Comparison of ENCODE assay signal across 1 cellular context in genomic region chr11:126303623-126304456, GRCh38.
TF ChIP-seq lines count a peak whose summit lies in the region.

A gene with protein sequence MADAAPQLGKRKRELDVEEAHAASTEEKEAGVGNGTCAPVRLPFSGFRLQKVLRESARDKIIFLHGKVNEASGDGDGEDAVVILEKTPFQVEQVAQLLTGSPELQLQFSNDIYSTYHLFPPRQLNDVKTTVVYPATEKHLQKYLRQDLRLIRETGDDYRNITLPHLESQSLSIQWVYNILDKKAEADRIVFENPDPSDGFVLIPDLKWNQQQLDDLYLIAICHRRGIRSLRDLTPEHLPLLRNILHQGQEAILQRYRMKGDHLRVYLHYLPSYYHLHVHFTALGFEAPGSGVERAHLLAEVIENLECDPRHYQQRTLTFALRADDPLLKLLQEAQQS (plus strand): TSS chr11:126304060. CDS start chr11:126304081, 21 bp downstream.

TF ChIP-seq in HepG2, 621 proteins besides CTCF, POLR2A, EP300 and RAD21 (continued from another document and continues in another):
- TF ChIP-seq ZNF10 (CRISPR knock-in tag; IDR thresholded peaks at IDR 0.05; ENCODE audit: borderline replicate concordance, low read depth) (no peak), AGO1 (IDR thresholded peaks at IDR 0.05; ENCODE audit: low read depth, low read length, poor library complexity, severe bottlenecking) (no peak), MED8 (CRISPR knock-in tag; IDR thresholded peaks at IDR 0.05; ENCODE audit: insufficient replicate concordance) (peak; percentile 92), SP2 (CRISPR knock-in tag; IDR thresholded peaks at IDR 0.05) (peak; percentile 56; the same call in 1 of the 2 replicates), CREB1 (IDR thresholded peaks at IDR 0.05) (no peak), CREB1 (CRISPR knock-in tag; IDR thresholded peaks at IDR 0.05) (no peak), ZNF841 (CRISPR knock-in tag; IDR thresholded peaks at IDR 0.05; ENCODE audit: borderline replicate concordance) (peak; percentile 74; the same call in 1 of the 2 replicates), ZNF577 (CRISPR knock-in tag; IDR thresholded peaks at IDR 0.05; ENCODE audit: borderline replicate concordance, low read depth) (no peak), SMYD3 (CRISPR knock-in tag; IDR thresholded peaks at IDR 0.05) (no peak), CREB3 (CRISPR knock-in tag; IDR thresholded peaks at IDR 0.05) (no peak; the same call in 1 of the 2 replicates), HDAC2 (CRISPR knock-in tag; IDR thresholded peaks at IDR 0.05) (peak; percentile 70), ZSCAN9 (CRISPR knock-in tag; IDR thresholded peaks at IDR 0.05; ENCODE audit: borderline replicate concordance) (peak; percentile 90), ZNF543 (CRISPR knock-in tag; IDR thresholded peaks at IDR 0.05) (peak; percentile 59; the same call in 1 of the 2 replicates), TBL1XR1 (IDR thresholded peaks at IDR 0.05; ENCODE audit: borderline replicate concordance, low read length, partially characterized antibody) (no peak), NFATC3 (CRISPR knock-in tag; IDR thresholded peaks at IDR 0.05) (0 out of 2 replicates have a peak, but pooled peaks have one; percentile 51), ZNF629 (CRISPR knock-in tag; conservative IDR thresholded peaks at IDR 0.05) (peak; percentile 37; the same call in 1 of the 2 replicates), ZBTB4 (CRISPR knock-in tag; IDR thresholded peaks at IDR 0.05; ENCODE audit: borderline replicate concordance) (no peak; the same call in 1 of the 2 replicates), ZBTB8A (CRISPR knock-in tag; IDR thresholded peaks at IDR 0.05; ENCODE audit: borderline replicate concordance, low read depth) (no peak), WIZ (CRISPR knock-in tag; IDR thresholded peaks at IDR 0.05) (peak; percentile 79; the same call in 1 of the 2 replicates), MTF2 (CRISPR knock-in tag; IDR thresholded peaks at IDR 0.05; ENCODE audit: borderline replicate concordance) (no peak; the same call in 1 of the 2 replicates), JUN (CRISPR knock-in tag; IDR thresholded peaks at IDR 0.05) (peak; percentile 71; the same call in 1 of the 2 replicates), BCLAF1 (IDR thresholded peaks at IDR 0.05) (no peak), ZNF44 (CRISPR knock-in tag; IDR thresholded peaks at IDR 0.05) (peak; percentile 81; the same call in 1 of the 2 replicates), ZNF674 (CRISPR knock-in tag; IDR thresholded peaks at IDR 0.05; ENCODE audit: low read depth) (0 out of 2 replicates have a peak, but pooled peaks have one; percentile 58), MIXL1 (CRISPR knock-in tag; IDR thresholded peaks at IDR 0.05) (peak; percentile 72), KAT2B (IDR thresholded peaks at IDR 0.05; ENCODE audit: borderline replicate concordance, low read depth, low read length) (no peak), KLF12 (CRISPR knock-in tag; IDR thresholded peaks at IDR 0.05; ENCODE audit: borderline replicate concordance) (peak; percentile 95; the same call in 1 of the 2 replicates), TAF15 (IDR thresholded peaks at IDR 0.05; ENCODE audit: low read depth, low read length, poor library complexity, severe bottlenecking) (no peak), SALL2 (CRISPR knock-in tag; IDR thresholded peaks at IDR 0.05) (peak; percentile 84; the same call in 1 of the 2 replicates), REL (CRISPR knock-in tag; conservative IDR thresholded peaks at IDR 0.05) (peak; percentile 96), SMARCE1 (IDR thresholded peaks at IDR 0.05; ENCODE audit: borderline replicate concordance) (no peak), SIX1 (CRISPR knock-in tag; IDR thresholded peaks at IDR 0.05; ENCODE audit: borderline replicate concordance) (0 out of 2 replicates have a peak, but pooled peaks have one; percentile 45), IRX3 (CRISPR knock-in tag; IDR thresholded peaks at IDR 0.05; ENCODE audit: borderline replicate concordance, low read depth) (peak; percentile 87; the same call in 1 of the 2 replicates), ZNF136 (CRISPR knock-in tag; IDR thresholded peaks at IDR 0.05; ENCODE audit: low read depth) (0 out of 2 replicates have a peak, but pooled peaks have one; percentile 55), ZNF839 (CRISPR knock-in tag; IDR thresholded peaks at IDR 0.05; ENCODE audit: borderline replicate concordance) (no peak), ZFAT (CRISPR knock-in tag; conservative IDR thresholded peaks at IDR 0.05) (0 out of 2 replicates have a peak, but pooled peaks have one; percentile 48), ZNF260 (CRISPR knock-in tag; IDR thresholded peaks at IDR 0.05; ENCODE audit: borderline replicate concordance, low read depth) (no peak)
- TF ChIP-seq, protein P1, sequence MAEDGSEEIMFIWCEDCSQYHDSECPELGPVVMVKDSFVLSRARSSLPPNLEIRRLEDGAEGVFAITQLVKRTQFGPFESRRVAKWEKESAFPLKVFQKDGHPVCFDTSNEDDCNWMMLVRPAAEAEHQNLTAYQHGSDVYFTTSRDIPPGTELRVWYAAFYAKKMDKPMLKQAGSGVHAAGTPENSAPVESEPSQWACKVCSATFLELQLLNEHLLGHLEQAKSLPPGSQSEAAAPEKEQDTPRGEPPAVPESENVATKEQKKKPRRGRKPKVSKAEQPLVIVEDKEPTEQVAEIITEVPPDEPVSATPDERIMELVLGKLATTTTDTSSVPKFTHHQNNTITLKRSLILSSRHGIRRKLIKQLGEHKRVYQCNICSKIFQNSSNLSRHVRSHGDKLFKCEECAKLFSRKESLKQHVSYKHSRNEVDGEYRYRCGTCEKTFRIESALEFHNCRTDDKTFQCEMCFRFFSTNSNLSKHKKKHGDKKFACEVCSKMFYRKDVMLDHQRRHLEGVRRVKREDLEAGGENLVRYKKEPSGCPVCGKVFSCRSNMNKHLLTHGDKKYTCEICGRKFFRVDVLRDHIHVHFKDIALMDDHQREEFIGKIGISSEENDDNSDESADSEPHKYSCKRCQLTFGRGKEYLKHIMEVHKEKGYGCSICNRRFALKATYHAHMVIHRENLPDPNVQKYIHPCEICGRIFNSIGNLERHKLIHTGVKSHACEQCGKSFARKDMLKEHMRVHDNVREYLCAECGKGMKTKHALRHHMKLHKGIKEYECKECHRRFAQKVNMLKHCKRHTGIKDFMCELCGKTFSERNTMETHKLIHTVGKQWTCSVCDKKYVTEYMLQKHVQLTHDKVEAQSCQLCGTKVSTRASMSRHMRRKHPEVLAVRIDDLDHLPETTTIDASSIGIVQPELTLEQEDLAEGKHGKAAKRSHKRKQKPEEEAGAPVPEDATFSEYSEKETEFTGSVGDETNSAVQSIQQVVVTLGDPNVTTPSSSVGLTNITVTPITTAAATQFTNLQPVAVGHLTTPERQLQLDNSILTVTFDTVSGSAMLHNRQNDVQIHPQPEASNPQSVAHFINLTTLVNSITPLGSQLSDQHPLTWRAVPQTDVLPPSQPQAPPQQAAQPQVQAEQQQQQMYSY (CRISPR knock-in tag; IDR thresholded peaks at IDR 0.05) = peak; percentile 55; the same call in 1 of the 2 replicates
- TF ChIP-seq, protein P2, sequence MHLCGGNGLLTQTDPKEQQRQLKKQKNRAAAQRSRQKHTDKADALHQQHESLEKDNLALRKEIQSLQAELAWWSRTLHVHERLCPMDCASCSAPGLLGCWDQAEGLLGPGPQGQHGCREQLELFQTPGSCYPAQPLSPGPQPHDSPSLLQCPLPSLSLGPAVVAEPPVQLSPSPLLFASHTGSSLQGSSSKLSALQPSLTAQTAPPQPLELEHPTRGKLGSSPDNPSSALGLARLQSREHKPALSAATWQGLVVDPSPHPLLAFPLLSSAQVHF (CRISPR knock-in tag; IDR thresholded peaks at IDR 0.05) = peak; percentile 88
- TF ChIP-seq, protein P3, sequence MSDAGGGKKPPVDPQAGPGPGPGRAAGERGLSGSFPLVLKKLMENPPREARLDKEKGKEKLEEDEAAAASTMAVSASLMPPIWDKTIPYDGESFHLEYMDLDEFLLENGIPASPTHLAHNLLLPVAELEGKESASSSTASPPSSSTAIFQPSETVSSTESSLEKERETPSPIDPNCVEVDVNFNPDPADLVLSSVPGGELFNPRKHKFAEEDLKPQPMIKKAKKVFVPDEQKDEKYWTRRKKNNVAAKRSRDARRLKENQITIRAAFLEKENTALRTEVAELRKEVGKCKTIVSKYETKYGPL (CRISPR knock-in tag; IDR thresholded peaks at IDR 0.05) = no peak; the same call in 1 of the 2 replicates
- TF ChIP-seq, protein P4, sequence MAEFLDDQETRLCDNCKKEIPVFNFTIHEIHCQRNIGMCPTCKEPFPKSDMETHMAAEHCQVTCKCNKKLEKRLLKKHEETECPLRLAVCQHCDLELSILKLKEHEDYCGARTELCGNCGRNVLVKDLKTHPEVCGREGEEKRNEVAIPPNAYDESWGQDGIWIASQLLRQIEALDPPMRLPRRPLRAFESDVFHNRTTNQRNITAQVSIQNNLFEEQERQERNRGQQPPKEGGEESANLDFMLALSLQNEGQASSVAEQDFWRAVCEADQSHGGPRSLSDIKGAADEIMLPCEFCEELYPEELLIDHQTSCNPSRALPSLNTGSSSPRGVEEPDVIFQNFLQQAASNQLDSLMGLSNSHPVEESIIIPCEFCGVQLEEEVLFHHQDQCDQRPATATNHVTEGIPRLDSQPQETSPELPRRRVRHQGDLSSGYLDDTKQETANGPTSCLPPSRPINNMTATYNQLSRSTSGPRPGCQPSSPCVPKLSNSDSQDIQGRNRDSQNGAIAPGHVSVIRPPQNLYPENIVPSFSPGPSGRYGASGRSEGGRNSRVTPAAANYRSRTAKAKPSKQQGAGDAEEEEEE (CRISPR knock-in tag; IDR thresholded peaks at IDR 0.05; ENCODE audit: borderline replicate concordance) = peak; percentile 55; the same call in 1 of the 2 replicates
- TF ChIP-seq, protein P5, sequence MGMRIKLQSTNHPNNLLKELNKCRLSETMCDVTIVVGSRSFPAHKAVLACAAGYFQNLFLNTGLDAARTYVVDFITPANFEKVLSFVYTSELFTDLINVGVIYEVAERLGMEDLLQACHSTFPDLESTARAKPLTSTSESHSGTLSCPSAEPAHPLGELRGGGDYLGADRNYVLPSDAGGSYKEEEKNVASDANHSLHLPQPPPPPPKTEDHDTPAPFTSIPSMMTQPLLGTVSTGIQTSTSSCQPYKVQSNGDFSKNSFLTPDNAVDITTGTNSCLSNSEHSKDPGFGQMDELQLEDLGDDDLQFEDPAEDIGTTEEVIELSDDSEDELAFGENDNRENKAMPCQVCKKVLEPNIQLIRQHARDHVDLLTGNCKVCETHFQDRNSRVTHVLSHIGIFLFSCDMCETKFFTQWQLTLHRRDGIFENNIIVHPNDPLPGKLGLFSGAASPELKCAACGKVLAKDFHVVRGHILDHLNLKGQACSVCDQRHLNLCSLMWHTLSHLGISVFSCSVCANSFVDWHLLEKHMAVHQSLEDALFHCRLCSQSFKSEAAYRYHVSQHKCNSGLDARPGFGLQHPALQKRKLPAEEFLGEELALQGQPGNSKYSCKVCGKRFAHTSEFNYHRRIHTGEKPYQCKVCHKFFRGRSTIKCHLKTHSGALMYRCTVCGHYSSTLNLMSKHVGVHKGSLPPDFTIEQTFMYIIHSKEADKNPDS (CRISPR knock-in tag; IDR thresholded peaks at IDR 0.05) = 0 out of 2 replicates have a peak, but pooled peaks have one; percentile 84
- TF ChIP-seq, protein P6, sequence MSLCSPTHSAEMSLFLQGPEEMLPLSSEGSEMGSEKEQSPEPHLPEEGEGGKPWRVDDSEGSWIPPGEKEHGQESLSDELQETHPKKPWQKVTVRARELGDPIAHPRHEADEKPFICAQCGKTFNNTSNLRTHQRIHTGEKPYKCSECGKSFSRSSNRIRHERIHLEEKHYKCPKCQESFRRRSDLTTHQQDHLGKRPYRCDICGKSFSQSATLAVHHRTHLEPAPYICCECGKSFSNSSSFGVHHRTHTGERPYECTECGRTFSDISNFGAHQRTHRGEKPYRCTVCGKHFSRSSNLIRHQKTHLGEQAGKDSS (CRISPR knock-in tag; IDR thresholded peaks at IDR 0.05; ENCODE audit: borderline replicate concordance, low read depth) = peak; percentile 63; the same call in 1 of the 2 replicates
